25 cellular contexts compared by ENCODE assay signal in the genomic region with DNA sequence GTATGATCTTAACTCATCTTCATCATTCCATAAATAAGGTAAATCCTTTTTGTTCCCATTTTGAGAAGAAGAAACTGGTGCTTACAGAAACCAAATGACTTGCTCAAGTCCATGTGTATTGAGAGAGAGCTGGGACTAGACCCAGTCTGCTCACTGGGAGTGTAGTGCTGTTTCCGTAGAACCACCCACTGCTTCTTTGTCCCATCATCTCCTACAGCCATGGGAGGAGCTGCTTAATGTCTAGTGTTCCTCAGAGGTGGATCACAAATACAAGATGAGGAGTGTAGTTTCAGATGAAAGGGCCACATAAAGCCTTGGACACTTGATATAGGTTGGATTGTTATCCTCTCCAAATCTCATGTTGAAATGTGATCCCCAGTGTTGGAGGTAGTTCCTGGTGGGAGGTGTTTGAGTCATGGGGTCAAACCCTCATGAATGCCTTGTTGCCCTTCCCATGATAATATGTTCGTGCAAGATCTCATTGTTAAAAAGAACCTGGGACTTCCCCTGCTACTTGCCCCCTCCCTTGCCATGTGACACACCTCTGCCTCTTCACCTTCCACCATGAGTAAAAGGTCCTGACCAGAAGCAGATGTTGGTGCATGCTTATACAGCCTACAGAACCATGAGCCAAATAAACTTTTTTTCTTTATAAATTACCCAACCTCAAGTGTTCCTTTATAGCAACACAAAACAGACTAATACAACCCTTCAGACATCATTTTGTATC.
A peak's percentile ranks its signal among the peaks of the same experiment; 100 is the strongest.
DNase-seq lines count a peak whose midpoint lies in the region; ATAC-seq and TF ChIP-seq lines count a peak whose summit lies in the region.
"Had no signal": no experiment of that assay in that cellular context is flagged by ENCODE, and none has a peak within 500 bp of the region (broad histone marks: within the 10 kb centered on the region; RNA-seq: fewer than 3 reads in every experiment).

No MANE protein-coding gene starts in this region.

- no peak for DNase-seq in activated CD4-positive, alpha-beta T cell treated with anti-CD3 and anti-CD28 coated beads, Interleukin-2, amount 10 ng/mL, durations not matched to agents 7 days and 5 days
- no peak for DNase-seq in activated CD4-positive, alpha-beta T cell treated with anti-CD3 and anti-CD28 coated beads, Interleukin-2, amount 50 U/mL, for 4 hours
- DNase-seq in NCI-H2196 treated with DMSO at 0.1 percent for 48 hours (lab: John Stamatoyannopoulos, UW; ENCODE audit: unreplicated experiment) (peak; percentile 54), nephron progenitor cell (no peak), osteocyte (ENCODE audit: extremely low spot score, unreplicated experiment) (no peak)
- DNase-seq in T-helper 2 cell treated with Interferon-gamma antibody and Interleukin-4, amounts not matched to agents 5 μg/mL and 100 μg/mL, for 36 hours (ENCODE audit: low spot score) = no peak
- DNase-seq: activated CD4-positive, alpha-beta T cell treated with anti-CD3 and anti-CD28 coated beads, Interleukin-2, amount 50 U/mL, for 48 hours; activated effector memory CD4-positive, alpha-beta T cell treated with Interleukin-2 at 50 U/mL for 16 hours; activated naive CD8-positive, alpha-beta T cell treated with anti-CD3 and anti-CD28 coated beads for 36 hours; BE2C; CD8-positive, alpha-beta memory T cell; cortex of kidney; DMS79; foreskin fibroblast; HFFc6; KBM-7; MG63; NCI-H1417; NCI-H2081 treated with DMSO at 0.1 percent for 48 hours; stimulated activated CD4-positive, alpha-beta T cell treated with anti-CD3 and anti-CD28 coated beads, Interleukin-1b, Interleukin-23, amount 100 ng/mL, for 48 hours; stimulated activated CD8-positive, alpha-beta memory T cell treated with anti-CD3 and anti-CD28 coated beads, Interleukin-4, amount 100 ng/mL, for 48 hours; stomach; thyroid gland had no signal

- peaks cover 3% of the 10 kb centered on the region for H3K27me3 Mint-ChIP-seq in activated CD4-positive, alpha-beta T cell treated with anti-CD3 and anti-CD28 coated beads, Interleukin-2, amount 10 ng/mL, durations not matched to agents 7 days and 5 days
- H3K27me3 Mint-ChIP-seq in nephron progenitor cell (ENCODE audit: low read depth, poor library complexity) (peaks cover 9% of the 10 kb centered on the region), osteocyte (ENCODE audit: unreplicated experiment) (no peaks in the 10 kb centered on the region)
- H3K27me3 Mint-ChIP-seq in T-helper 2 cell treated with Interferon-gamma antibody and Interleukin-4, amounts not matched to agents 5 μg/mL and 100 μg/mL, for 36 hours (ENCODE audit: low read depth) = peaks cover 3% of the 10 kb centered on the region

- TF ChIP-seq CTCF in nephron progenitor cell (IDR thresholded peaks at IDR 0.05) (no peak), osteocyte (IDR thresholded peaks at IDR 0.05) (no peak)

- ATAC-seq in HG02870 (IDR thresholded peaks at IDR 0.05; ENCODE audit: unreplicated experiment) (peak; percentile 41), GM18870 (IDR thresholded peaks at IDR 0.05; ENCODE audit: unreplicated experiment) (no peak)

- POLR2A ChIA-PET in activated CD4-positive, alpha-beta T cell treated with anti-CD3 and anti-CD28 coated beads, Interleukin-2, amount 10 ng/mL, durations not matched to agents 7 days and 5 days (lab: Charles Lee) = no interaction called here

- CTCF ChIA-PET in activated CD4-positive, alpha-beta T cell treated with anti-CD3 and anti-CD28 coated beads, Interleukin-2, amount 10 ng/mL, durations not matched to agents 7 days and 5 days (lab: Charles Lee) = no interaction called here

- H3K4me1 Mint-ChIP-seq in activated CD4-positive, alpha-beta T cell treated with anti-CD3 and anti-CD28 coated beads, Interleukin-2, amount 10 ng/mL, durations not matched to agents 7 days and 5 days = peaks cover 2% of the 10 kb centered on the region
- H3K4me1 Mint-ChIP-seq in nephron progenitor cell (peaks cover 25% of the 10 kb centered on the region), osteocyte (ENCODE audit: unreplicated experiment) (no peaks in the 10 kb centered on the region)
- H3K4me1 Mint-ChIP-seq in T-helper 2 cell treated with Interferon-gamma antibody and Interleukin-4, amounts not matched to agents 5 μg/mL and 100 μg/mL, for 36 hours (ENCODE audit: low read depth) = no peaks in the 10 kb centered on the region
- H3K4me1 Mint-ChIP-seq: CD8-positive, alpha-beta memory T cell had no signal

- H3K9me3 Mint-ChIP-seq in activated CD4-positive, alpha-beta T cell treated with anti-CD3 and anti-CD28 coated beads, Interleukin-2, amount 10 ng/mL, durations not matched to agents 7 days and 5 days = no peaks in the 10 kb centered on the region
- H3K9me3 Mint-ChIP-seq in nephron progenitor cell (peaks cover 5% of the 10 kb centered on the region), osteocyte (ENCODE audit: unreplicated experiment) (no peaks in the 10 kb centered on the region)
- no peaks in the 10 kb centered on the region for H3K9me3 Mint-ChIP-seq in T-helper 2 cell treated with Interferon-gamma antibody and Interleukin-4, amounts not matched to agents 5 μg/mL and 100 μg/mL, for 36 hours
- H3K9me3 Mint-ChIP-seq: activated naive CD8-positive, alpha-beta T cell treated with anti-CD3 and anti-CD28 coated beads for 36 hours; HFFc6 had no signal

- no peaks in the 10 kb centered on the region for H3K36me3 Mint-ChIP-seq in activated CD4-positive, alpha-beta T cell treated with anti-CD3 and anti-CD28 coated beads, Interleukin-2, amount 10 ng/mL, durations not matched to agents 7 days and 5 days (ENCODE audit: low read depth)
- no peaks in the 10 kb centered on the region for H3K36me3 Mint-ChIP-seq in nephron progenitor cell (ENCODE audit: low read depth)
- no peaks in the 10 kb centered on the region for H3K36me3 Mint-ChIP-seq in T-helper 2 cell treated with Interferon-gamma antibody and Interleukin-4, amounts not matched to agents 5 μg/mL and 100 μg/mL, for 36 hours (ENCODE audit: low read depth)
- H3K36me3 Mint-ChIP-seq in osteocyte (ENCODE audit: unreplicated experiment) = no peaks in the 10 kb centered on the region
- H3K36me3 Mint-ChIP-seq: activated naive CD8-positive, alpha-beta T cell treated with anti-CD3 and anti-CD28 coated beads for 36 hours; CD8-positive, alpha-beta memory T cell had no signal

- peak overlapping the region; percentile 11 for H3K27ac Mint-ChIP-seq in activated CD4-positive, alpha-beta T cell treated with anti-CD3 and anti-CD28 coated beads, Interleukin-2, amount 10 ng/mL, durations not matched to agents 7 days and 5 days
- H3K27ac Mint-ChIP-seq in nephron progenitor cell (peak overlapping the region; percentile 26), osteocyte (ENCODE audit: unreplicated experiment) (no peak overlapping the region)
- H3K27ac Mint-ChIP-seq in T-helper 2 cell treated with Interferon-gamma antibody and Interleukin-4, amounts not matched to agents 5 μg/mL and 100 μg/mL, for 36 hours = no peak overlapping the region
- H3K27ac Mint-ChIP-seq: activated naive CD8-positive, alpha-beta T cell treated with anti-CD3 and anti-CD28 coated beads for 36 hours; CD8-positive, alpha-beta memory T cell; HFFc6 had no signal

- H3K4me3 Mint-ChIP-seq in activated CD4-positive, alpha-beta T cell treated with anti-CD3 and anti-CD28 coated beads, Interleukin-2, amount 10 ng/mL, durations not matched to agents 7 days and 5 days = no peak overlapping the region
- H3K4me3 Mint-ChIP-seq in nephron progenitor cell = no peak overlapping the region
- no peak overlapping the region for H3K4me3 Mint-ChIP-seq in T-helper 2 cell treated with Interferon-gamma antibody and Interleukin-4, amounts not matched to agents 5 μg/mL and 100 μg/mL, for 36 hours
- H3K4me3 Mint-ChIP-seq in osteocyte (ENCODE audit: unreplicated experiment) = no peak overlapping the region
- H3K4me3 Mint-ChIP-seq: activated naive CD8-positive, alpha-beta T cell treated with anti-CD3 and anti-CD28 coated beads for 36 hours; CD8-positive, alpha-beta memory T cell; HFFc6 had no signal

Comparison
In these comparisons a context has a peak if more than half of its experiments do, and no peak if none do; other contexts are left out.
1. H3K27ac Mint-ChIP-seq: peak in activated CD4-positive, alpha-beta T cell treated with anti-CD3 and anti-CD28 coated beads, Interleukin-2, amount 10 ng/mL, durations not matched to agents 7 days and 5 days (single experiment) and nephron progenitor cell (single experiment); none in T-helper 2 cell treated with Interferon-gamma antibody and Interleukin-4, amounts not matched to agents 5 μg/mL and 100 μg/mL, for 36 hours (single experiment) and osteocyte (single experiment).